Comparison of ENCODE assay signal across 9 cellular contexts in the genomic region with DNA sequence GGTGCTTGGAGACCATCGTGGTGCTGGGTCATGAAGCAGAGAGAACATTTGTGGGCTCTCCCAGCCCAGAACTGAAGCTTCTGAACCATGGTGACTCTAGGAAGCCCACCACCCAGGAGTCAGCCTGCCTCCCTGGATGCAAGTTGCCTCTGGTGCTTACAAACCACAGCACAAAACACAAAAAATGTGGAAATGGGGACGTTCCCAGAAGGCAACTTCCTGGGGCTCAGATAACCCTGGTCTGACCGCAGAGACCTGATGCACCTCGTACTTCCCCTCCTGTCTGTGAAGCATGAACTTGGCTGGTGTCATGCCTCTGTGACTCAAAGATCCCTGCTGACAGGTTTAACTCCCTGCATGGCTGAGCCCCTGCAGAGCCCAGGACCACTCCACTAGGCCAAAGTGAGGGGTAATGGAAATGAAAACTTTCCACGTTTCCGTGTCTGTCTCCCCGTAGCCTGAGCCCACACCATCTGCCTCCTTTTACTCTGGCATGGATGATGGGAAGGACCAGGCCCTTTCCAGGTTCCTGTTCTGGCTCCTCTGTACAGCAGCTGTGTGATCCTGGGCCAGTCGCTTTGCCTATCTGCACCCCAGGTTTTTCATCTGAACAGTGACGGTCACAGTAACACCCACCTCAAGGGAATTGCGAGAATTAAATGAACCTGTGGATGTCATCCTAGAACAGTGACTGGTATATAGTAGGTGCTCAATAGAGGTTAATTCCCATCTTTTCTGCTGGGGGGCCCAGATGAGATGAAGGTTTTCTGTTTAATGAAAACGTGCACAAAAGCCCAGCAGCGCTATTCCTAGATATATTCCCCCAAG. TPM values are rescaled to one million over a fixed set of nuclear protein-coding genes. Genes with fewer than 3 reads are reported as not detected.
A peak's percentile ranks its signal among the peaks of the same experiment; 100 is the strongest.
DNase-seq lines count a peak whose midpoint lies in the region; ATAC-seq, FAIRE-seq and TF ChIP-seq lines count a peak whose summit lies in the region.
"Had no signal": no experiment of that assay in that cellular context is flagged by ENCODE, and none has a peak within 500 bp of the region (broad histone marks: within the 10 kb centered on the region; RNA-seq: fewer than 3 reads in every experiment).

No MANE protein-coding gene starts in this region.

- peak; percentile 98 for FAIRE-seq in GM12892 (lab: Jason Lieb, UNC)
- no peak for FAIRE-seq in pancreas (lab: Jason Lieb, UNC)

- H3K27ac Mint-ChIP-seq in activated naive CD4-positive, alpha-beta T cell treated with anti-CD3 and anti-CD28 coated beads, Interleukin-2, amount 50 U/mL, for 24 hours = peak overlapping the region; percentile 93
- H3K27ac Mint-ChIP-seq in neural progenitor cell = no peak overlapping the region

- H3K4me3 ChIP-seq in NB4 (ENCODE audit: low read depth, low read length) (no peak overlapping the region), mammary epithelial cell (replicated peaks in 1 of 3; ENCODE audit: insufficient read depth in 1 of 3, low read depth in 2 of 3, low read length in 3 of 3) (no peak overlapping the region), neural progenitor cell (no peak overlapping the region), pancreas (no peak overlapping the region)

- in situ Hi-C loops in mammary epithelial cell (cut with MboI; ENCODE audit: low sequenced_read_pairs in 2 of 2) = no loop called here

- DNase-seq in GM12892 (ENCODE audit: insufficient read length) (peak; percentile 57), NB4 (ENCODE audit: low read depth) (peak; percentile 77), mammary epithelial cell (no peak), neural progenitor cell (ENCODE audit: low spot score) (no peak), cerebellar nuclear complex (lab: John Stamatoyannopoulos, UW) (no peak), pancreas (no peak)

- H4K20me1 ChIP-seq in mammary epithelial cell (ENCODE audit: insufficient read depth, low read length) = no peaks in the 10 kb centered on the region
- no peaks in the 10 kb centered on the region for H4K20me1 ChIP-seq in neural progenitor cell (ENCODE audit: low read depth)

- dilution Hi-C loops in mammary epithelial cell (cut with HindIII; ENCODE audit: low sequenced_read_pairs) = loop anchor here (5.0 kb wide), 1 partner anchor 44 kb away; no protein-coding TSS in a partner anchor

- no peaks in the 10 kb centered on the region for H3K79me2 ChIP-seq in mammary epithelial cell (ENCODE audit: insufficient read depth, low read length)
- H3K79me2 ChIP-seq in neural progenitor cell (ENCODE audit: low read depth) = no peaks in the 10 kb centered on the region
- H3K79me2 ChIP-seq: parathyroid adenoma had no signal

- no peak for TF ChIP-seq CTCF in NB4 (IDR thresholded peaks at IDR 0.05; ENCODE audit: low read depth, low read length)
- no peak for TF ChIP-seq CTCF in mammary epithelial cell (conservative IDR thresholded peaks at IDR 0.05 in 1 of 2, IDR thresholded peaks at IDR 0.05 in 1 of 2; ENCODE audit: extremely low read depth in 1 of 2, insufficient read depth in 1 of 2, low read depth in 1 of 2, low read length in 2 of 2)
- no peak for TF ChIP-seq CTCF in neural progenitor cell (IDR thresholded peaks at IDR 0.05)
- TF ChIP-seq CTCF in pancreas (IDR thresholded peaks at IDR 0.05) = no peak

- no peaks in the 10 kb centered on the region for H3K27me3 Mint-ChIP-seq in activated naive CD4-positive, alpha-beta T cell treated with anti-CD3 and anti-CD28 coated beads, Interleukin-2, amount 50 U/mL, for 24 hours
- H3K27me3 Mint-ChIP-seq in neural progenitor cell (ENCODE audit: insufficient read depth, low read depth) = no peaks in the 10 kb centered on the region

- peaks cover 55% of the 10 kb centered on the region for H3K4me1 Mint-ChIP-seq in activated naive CD4-positive, alpha-beta T cell treated with anti-CD3 and anti-CD28 coated beads, Interleukin-2, amount 50 U/mL, for 24 hours
- peaks cover 2% of the 10 kb centered on the region for H3K4me1 Mint-ChIP-seq in neural progenitor cell

- no peaks in the 10 kb centered on the region for H3K9me3 Mint-ChIP-seq in activated naive CD4-positive, alpha-beta T cell treated with anti-CD3 and anti-CD28 coated beads, Interleukin-2, amount 50 U/mL, for 24 hours
- H3K9me3 Mint-ChIP-seq in neural progenitor cell = no peaks in the 10 kb centered on the region

- peak; percentile 67 for ATAC-seq in GM21786 (IDR thresholded peaks at IDR 0.05; ENCODE audit: unreplicated experiment)
- ATAC-seq in pancreas = no peak

- H3K4me1 ChIP-seq in mammary epithelial cell (ENCODE audit: insufficient read depth, low read length) = no peaks in the 10 kb centered on the region
- no peaks in the 10 kb centered on the region for H3K4me1 ChIP-seq in neural progenitor cell
- no peaks in the 10 kb centered on the region for H3K4me1 ChIP-seq in pancreas

- intact Hi-C loops in mammary epithelial cell (cut with micrococcal nuclease) = no loop called here
- intact Hi-C loops in pancreas (cut with DNase I) = no loop called here

- H3K9me3 ChIP-seq in mammary epithelial cell (replicated peaks; ENCODE audit: insufficient read depth, low read length) (no peaks in the 10 kb centered on the region), neural progenitor cell (ENCODE audit: low read depth) (no peaks in the 10 kb centered on the region), pancreas (no peaks in the 10 kb centered on the region)

- H3K27ac ChIP-seq in mammary epithelial cell (ENCODE audit: insufficient read depth, low read depth, low read length) = no peak overlapping the region
- no peak overlapping the region for H3K27ac ChIP-seq in neural progenitor cell
- no peak overlapping the region for H3K27ac ChIP-seq in pancreas
- H3K27ac ChIP-seq: parathyroid adenoma had no signal

- H3K27me3 ChIP-seq in mammary epithelial cell (ENCODE audit: insufficient read depth, low read length) (no peaks in the 10 kb centered on the region), neural progenitor cell (no peaks in the 10 kb centered on the region), pancreas (no peaks in the 10 kb centered on the region)

- H3F3A ChIP-seq in neural progenitor cell (ENCODE audit: low read depth) = no peaks in the 10 kb centered on the region

- BruUV-seq in mammary epithelial cell (replicated peaks; lab: Mats Ljungman, UMichigan) = no TSS peak

- TF ChIP-seq POLR2A in GM12892 (IDR thresholded peaks at IDR 0.05; ENCODE audit: low read depth, low read length) (0 out of 2 replicates have a peak, but pooled peaks have one; percentile 26), NB4 (IDR thresholded peaks at IDR 0.05; ENCODE audit: extremely low read depth, insufficient read length) (no peak)

- H3K36me3 ChIP-seq in mammary epithelial cell (ENCODE audit: insufficient read depth, low read length) = no peaks in the 10 kb centered on the region
- no peaks in the 10 kb centered on the region for H3K36me3 ChIP-seq in neural progenitor cell
- H3K36me3 ChIP-seq in pancreas = no peaks in the 10 kb centered on the region

- H3K4me3 Mint-ChIP-seq in activated naive CD4-positive, alpha-beta T cell treated with anti-CD3 and anti-CD28 coated beads, Interleukin-2, amount 50 U/mL, for 24 hours = peak overlapping the region; percentile 30
- H3K4me3 Mint-ChIP-seq in neural progenitor cell = no peak overlapping the region

- H3K4me2 ChIP-seq in mammary epithelial cell (ENCODE audit: insufficient read depth, low read depth, low read length) = no peak overlapping the region
- no peak overlapping the region for H3K4me2 ChIP-seq in neural progenitor cell

- H3K36me3 Mint-ChIP-seq in activated naive CD4-positive, alpha-beta T cell treated with anti-CD3 and anti-CD28 coated beads, Interleukin-2, amount 50 U/mL, for 24 hours = peaks cover 7% of the 10 kb centered on the region
- no peaks in the 10 kb centered on the region for H3K36me3 Mint-ChIP-seq in neural progenitor cell

- WGBS in mammary epithelial cell (ENCODE audit: low coverage, missing lambda C conversion rate) = 81% methylated on average over 12 of the region's 12 CpGs
- WGBS in pancreas, 2 donors = 66 to 80% methylated on average over 12 of the region's 12 CpGs

- no peak overlapping the region for H3K9ac ChIP-seq in mammary epithelial cell (ENCODE audit: insufficient read depth, low read length)
- no peak overlapping the region for H3K9ac ChIP-seq in neural progenitor cell
- H3K9ac ChIP-seq: parathyroid adenoma had no signal

- H2AFZ ChIP-seq in mammary epithelial cell (ENCODE audit: low read depth, low read length) = no peak overlapping the region
- no peak overlapping the region for H2AFZ ChIP-seq in neural progenitor cell (replicated peaks)
- H2AFZ ChIP-seq: parathyroid adenoma had no signal

- CTCF ChIA-PET in mammary epithelial cell (lab: Charles Lee; ENCODE audit: low non-redundant PET) = no interaction called here

RNA-seq across cellular contexts. Expression of gene PPP1R16B, which starts 57.7 kb away (rescaled TPM):
- polyA plus RNA-seq in GM12892 (2012; ENCODE audit: missing spikeins) = 58.7 TPM
- total RNA-seq in mammary epithelial cell (under 1 TPM in 1 of 2 donors, not detected in 1; under 0.01 TPM), neural progenitor cell (ENCODE audit: low replicate concordance) (0.95 and 1.6 TPM in 2 replicates), pancreas (1 to 10 TPM; 1.0 to 2.7 (median 1.5) TPM)
- polyA plus RNA-seq in mammary epithelial cell (not detected), pancreas (1 to 10 TPM; 1.1 to 1.2 TPM)
- not detected for polyA minus RNA-seq in mammary epithelial cell

Comparison
In these comparisons a context has a peak if more than half of its experiments do, and no peak if none do; other contexts are left out.
1. DNase-seq: peak in GM12892 (single experiment) and NB4 (single experiment); none in mammary epithelial cell (single experiment), neural progenitor cell (single experiment), cerebellar nuclear complex (0 of 2) and pancreas (0 of 6).